Comparison of ENCODE assay signal across 7 cellular contexts in genomic region chr6:28104392-28105250, GRCh38. TPM values are rescaled to one million over a fixed set of nuclear protein-coding genes. Genes with fewer than 3 reads are reported as not detected.
DNase-seq lines count a peak whose midpoint lies in the region; ATAC-seq, FAIRE-seq and TF ChIP-seq lines count a peak whose summit lies in the region.

No MANE protein-coding gene starts in this region.

- H3K4me3 ChIP-seq in GM12878 (peak overlapping the region; percentile 71), iPS DF 6.9 (ENCODE audit: low read length) (peak overlapping the region; percentile 79), sigmoid colon (peak overlapping the region; percentile 66 to 80 (median 69))

- SMC1A ChIA-PET in GM12878 (lab: Charles Lee; ENCODE audit: uncharacterized antibody, unreplicated experiment): interaction anchor here (1.1 to 2.1 kb wide), 4 partner anchors 12 to 251 kb away, joined by 3 to 7 read pairs (median 4); partner anchors contain the start of gene ZSCAN16

- H3K9ac ChIP-seq in GM12878 (ENCODE audit: control insufficient read depth, insufficient read depth, low read length): peak overlapping the region; percentile 65

- peak; percentile 98 for TF ChIP-seq POLR2A in GM12878 (IDR thresholded peaks at IDR 0.05; ENCODE audit: low read depth, low read length)
- TF ChIP-seq POLR2A in sigmoid colon (IDR thresholded peaks at IDR 0.05): peak; percentile 37 to 63

- TF ChIP-seq CTCF in GM12878 (IDR thresholded peaks at IDR 0.05 in 2 of 3, conservative IDR thresholded peaks at IDR 0.05 in 1 of 3; ENCODE audit: control insufficient read depth in 2 of 3, extremely low read depth in 1 of 3, insufficient read depth in 1 of 3, low read depth in 3 of 3, low read length in 3 of 3): peak; percentile 47 to 80 (median 58)
- TF ChIP-seq CTCF in sigmoid colon (IDR thresholded peaks at IDR 0.05): peak; percentile 30 to 85 (median 72)

- in situ Hi-C loops in GM12878 (cut with MboI): no loop called here

- H3K9me3 ChIP-seq in GM12878 (replicated peaks; ENCODE audit: control insufficient read depth, insufficient read depth, low read length): no peaks in the 10 kb centered on the region
- H3K9me3 ChIP-seq in iPS DF 6.9 (ENCODE audit: control insufficient read depth, insufficient read depth, low read length): no peaks in the 10 kb centered on the region
- no peaks in the 10 kb centered on the region for H3K9me3 ChIP-seq in sigmoid colon

- under 1% methylated on average over 53 of the region's 54 CpGs for WGBS in GM12878 (ENCODE audit: insufficient coverage, insufficient replicate concordance, low lambda C conversion rate, missing lambda C conversion rate)
- no CpG with 5 or more reads among the region's 54 CpGs for WGBS in iPS DF 6.9 (ENCODE audit: insufficient coverage, insufficient read length)
- 1% methylated on average over 54 of the region's 54 CpGs for WGBS in sigmoid colon, 2 donors

- no peaks in the 10 kb centered on the region; the same call in 1 of the 2 replicates for H3K79me2 ChIP-seq in GM12878 (ENCODE audit: control insufficient read depth, insufficient read depth, low read length)

- H3K4me1 ChIP-seq in GM12878 (ENCODE audit: control insufficient read depth, insufficient read depth, low read length) (no peaks in the 10 kb centered on the region), iPS DF 6.9 (ENCODE audit: control insufficient read depth, insufficient read depth, low read length) (no peaks in the 10 kb centered on the region), sigmoid colon (peaks cover 0 to 5% (median 2%) of the 10 kb centered on the region in 4 donors)

- H3K4me2 ChIP-seq in GM12878 (ENCODE audit: control insufficient read depth, insufficient read depth): peak overlapping the region; percentile 94

- H3K27me3 ChIP-seq in GM12878 (replicated peaks in 1 of 2; ENCODE audit: control insufficient read depth in 2 of 2, insufficient read depth in 2 of 2, low read length in 1 of 2) (no peaks in the 10 kb centered on the region), iPS DF 6.9 (ENCODE audit: control insufficient read depth, insufficient read depth, low read length) (no peaks in the 10 kb centered on the region), sigmoid colon (no peaks in the 10 kb centered on the region)

- H3K36me3 ChIP-seq in GM12878 (ENCODE audit: control insufficient read depth in 2 of 2, insufficient read depth in 2 of 2, low read length in 1 of 2) (no peaks in the 10 kb centered on the region), iPS DF 6.9 (ENCODE audit: control insufficient read depth, insufficient read depth, low read length) (no peaks in the 10 kb centered on the region), sigmoid colon (no peaks in the 10 kb centered on the region)

- peak; percentile 47 for FAIRE-seq in GM12878 (lab: Jason Lieb, UNC)

- TF ChIP-seq RAD21 in GM12878 (IDR thresholded peaks at IDR 0.05; ENCODE audit: insufficient read depth, low read depth, low read length): 0 out of 2 replicates have a peak, but pooled peaks have one; percentile 28

- POLR2A ChIA-PET in GM12878 (lab: Charles Lee): interaction anchor here (0.8 to 1.8 kb wide), 8 partner anchors 19 to 209 kb away, joined by 3 to 6 read pairs (median 3); no protein-coding TSS in a partner anchor

- H2AFZ ChIP-seq in GM12878 (ENCODE audit: control insufficient read depth, low read depth, low read length): peak overlapping the region; percentile 76

- DNase-seq in NCI-H187 treated with DMSO at 0.1 percent for 48 hours (lab: John Stamatoyannopoulos, UW): peak; percentile 44
- peak; percentile 55 for DNase-seq in T1000 (lab: John Stamatoyannopoulos, UW)
- peak; percentile 60 for DNase-seq in GM12878 (ENCODE audit: low read depth, low spot score)
- DNase-seq in iPS DF 6.9 (ENCODE audit: low read depth, low spot score): peak; percentile 77
- peak; percentile 88 for DNase-seq in sigmoid colon

- H4K20me1 ChIP-seq in GM12878 (ENCODE audit: control insufficient read depth, insufficient read depth): no peaks in the 10 kb centered on the region

- BruUV-seq in GM12878 (replicated peaks; lab: Mats Ljungman, UMichigan): no TSS peak

- intact Hi-C loops in GM12878 (cut with micrococcal nuclease; ENCODE audit: unreplicated experiment): loop anchor here (2.0 kb wide), 1 partner anchor 24 kb away; the partner anchor contains the start of gene ZNF165
- intact Hi-C loops in sigmoid colon (cut with DNase I): loop anchor here (2.0 kb wide), 2 partner anchors 24 to 32 kb away; partner anchors contain the start of gene ZNF165

- peak; percentile 99 for ATAC-seq in GM18502 (IDR thresholded peaks at IDR 0.05; ENCODE audit: poor library complexity, unreplicated experiment)
- ATAC-seq in HG02885 (IDR thresholded peaks at IDR 0.05; ENCODE audit: poor library complexity, unreplicated experiment): peak; percentile 99
- ATAC-seq in GM12878: peak; percentile 99

- CTCF ChIA-PET in GM12878 (lab: Yijun Ruan, JAX): interaction anchor here (0.6 to 2.2 kb wide), 10 partner anchors 8 to 251 kb away, joined by 3 to 11 read pairs (median 4); partner anchors contain the start of genes ZSCAN16 and ZSCAN26

- H3K27ac ChIP-seq in GM12878 (ENCODE audit: control insufficient read depth, insufficient read depth) (peak overlapping the region; percentile 72), iPS DF 6.9 (ENCODE audit: low read length) (no peak overlapping the region), sigmoid colon (peak overlapping the region; percentile 84 to 89 (median 85))

- RAD21 ChIA-PET in GM12878 (lab: Charles Lee; ENCODE audit: unreplicated experiment): interaction anchor here (0.6 to 2.7 kb wide), 9 partner anchors 20 to 252 kb away, joined by 3 to 14 read pairs (median 5); partner anchors contain the start of genes OR2B2 and ZSCAN16

- 0 out of 4 replicates have a peak, but pooled peaks of 1 of the 2 experiments have one; percentile 18 for TF ChIP-seq EP300 in GM12878 (IDR thresholded peaks at IDR 0.05; ENCODE audit: borderline replicate concordance in 1 of 2, control insufficient read depth in 1 of 2, low read depth in 2 of 2, low read length in 2 of 2)
- no peak for TF ChIP-seq EP300 in sigmoid colon (IDR thresholded peaks at IDR 0.05)

RNA-seq across cellular contexts. Expression of gene ZSCAN16, which starts 19.8 kb away (rescaled TPM):
- 3.0 and 5.8 TPM in 2 replicates for total RNA-seq in GM12878 (2013; cell fraction: nucleolus; rRNA removed)
- total RNA-seq in GM12878 (2014; rRNA removed) (6.1 and 9.5 TPM in 2 replicates), GM12878 (2014; rRNA removed; fragmentation: Illumina TruSeq; extraction: Trizol) (10.7 and 11.2 TPM in 2 replicates), GM12878 (2021) (6.6 and 7.1 TPM in 2 replicates), sigmoid colon (1 to 10 TPM; 1.4 to 7.5 (median 6.8) TPM)
- 3.4 TPM for polyA plus RNA-seq in GM12878 (2011; ENCODE audit: low read depth)
- polyA plus RNA-seq in GM12878 (2011; rRNA removed) (4.6 and 5.2 TPM in 2 replicates), GM12878 (2014; fragmentation: Illumina TruSeq; extraction: Trizol) (10.1 and 12.7 TPM in 2 replicates), GM12878 (2014; fragmentation: Nextera tagmentation; extraction: Ambion mirVana) (10 to 100 TPM; 10.5 to 13.8 TPM), GM12878 (2014; rRNA removed) (8.3 and 10.1 TPM in 2 replicates), GM12878 (2016; fragmentation: Nextera tagmentation; extraction: Ambion mirVana) (10 to 100 TPM; 10.7 to 11.2 TPM), sigmoid colon (1 to 10 TPM; 7.8 to 8.3 (median 8.1) TPM)
- polyA plus RNA-seq in GM12878 (2011; cell fraction: cytosol; rRNA removed): 2.3 and 3.5 TPM in 2 replicates
- polyA plus RNA-seq in GM12878 (2011; cell fraction: nucleus; rRNA removed): 3.6 and 5.0 TPM in 2 replicates
- 5.1 and 5.3 TPM in 2 replicates for polyA plus RNA-seq in GM12878 (2012)
- polyA minus RNA-seq in GM12878 (2011; rRNA and poly(A)+ RNA removed): 4.3 and 5.2 TPM in 2 replicates
- 0.73 and 1.2 TPM in 2 replicates for polyA minus RNA-seq in GM12878 (2011; cell fraction: cytosol; rRNA and poly(A)+ RNA removed)
- polyA minus RNA-seq in GM12878 (2011; cell fraction: nucleus; rRNA and poly(A)+ RNA removed): 5.3 and 5.6 TPM in 2 replicates

RNA-seq across cellular contexts. Expression of gene ZNF165, which starts 24.3 kb away (rescaled TPM):
- 5.4 and 5.5 TPM in 2 replicates for total RNA-seq in GM12878 (2013; cell fraction: nucleolus; rRNA removed)
- total RNA-seq in GM12878 (2014; rRNA removed) (1.9 and 2.3 TPM in 2 replicates), GM12878 (2014; rRNA removed; fragmentation: Illumina TruSeq; extraction: Trizol) (3.2 and 3.3 TPM in 2 replicates), GM12878 (2021) (2.5 and 2.6 TPM in 2 replicates), sigmoid colon (1 to 10 TPM in 2 of 4 donors, under 1 TPM in 2; 0.28 to 1.8 (median 1.0) TPM)
- polyA plus RNA-seq in GM12878 (2011; ENCODE audit: low read depth): 1.5 TPM
- polyA plus RNA-seq in GM12878 (2011; rRNA removed) (1.1 and 1.5 TPM in 2 replicates), GM12878 (2014; fragmentation: Illumina TruSeq; extraction: Trizol) (2.1 and 2.8 TPM in 2 replicates), GM12878 (2014; fragmentation: Nextera tagmentation; extraction: Ambion mirVana) (1 to 10 TPM; 3.6 to 4.5 TPM), GM12878 (2014; rRNA removed) (1.4 and 1.7 TPM in 2 replicates), GM12878 (2016; fragmentation: Nextera tagmentation; extraction: Ambion mirVana) (1 to 10 TPM; 4.2 to 5.0 TPM), sigmoid colon (1 to 10 TPM; 3.0 to 4.1 (median 3.0) TPM)
- 0.69 and 0.72 TPM in 2 replicates for polyA plus RNA-seq in GM12878 (2011; cell fraction: cytosol; rRNA removed)
- polyA plus RNA-seq in GM12878 (2011; cell fraction: nucleus; rRNA removed): 0.83 and 0.97 TPM in 2 replicates
- 1.7 TPM in 2 replicates for polyA plus RNA-seq in GM12878 (2012)
- 1.2 and 2.4 TPM in 2 replicates for polyA minus RNA-seq in GM12878 (2011; rRNA and poly(A)+ RNA removed)
- 0.42 and 0.67 TPM in 2 replicates for polyA minus RNA-seq in GM12878 (2011; cell fraction: cytosol; rRNA and poly(A)+ RNA removed)
- 1.7 and 2.1 TPM in 2 replicates for polyA minus RNA-seq in GM12878 (2011; cell fraction: nucleus; rRNA and poly(A)+ RNA removed)

RNA-seq across cellular contexts. Expression of gene ZKSCAN8, which starts 37.1 kb away (rescaled TPM):
- total RNA-seq in GM12878 (2013; cell fraction: nucleolus; rRNA removed): 64.1 and 65.1 TPM in 2 replicates
- total RNA-seq in GM12878 (2014; rRNA removed) (8.5 and 10.1 TPM in 2 replicates), GM12878 (2014; rRNA removed; fragmentation: Illumina TruSeq; extraction: Trizol) (10.8 and 10.9 TPM in 2 replicates), GM12878 (2021) (13.2 and 16.1 TPM in 2 replicates), sigmoid colon (10 to 100 TPM; 20.7 to 24.9 (median 22.6) TPM)
- 6.2 TPM for polyA plus RNA-seq in GM12878 (2011; ENCODE audit: low read depth)
- polyA plus RNA-seq in GM12878 (2011; rRNA removed) (11.5 and 12.1 TPM in 2 replicates), GM12878 (2014; fragmentation: Illumina TruSeq; extraction: Trizol) (17.9 and 23.2 TPM in 2 replicates), GM12878 (2014; fragmentation: Nextera tagmentation; extraction: Ambion mirVana) (1 to 10 TPM; 1.0 to 1.5 TPM), GM12878 (2014; rRNA removed) (8.3 and 9.0 TPM in 2 replicates), GM12878 (2016; fragmentation: Nextera tagmentation; extraction: Ambion mirVana) (1 to 10 TPM; 5.6 to 5.8 TPM), sigmoid colon (1 to 10 TPM; 1.6 to 4.7 (median 1.8) TPM)
- 6.7 and 11.2 TPM in 2 replicates for polyA plus RNA-seq in GM12878 (2011; cell fraction: cytosol; rRNA removed)
- polyA plus RNA-seq in GM12878 (2011; cell fraction: nucleus; rRNA removed): 33.7 and 34.6 TPM in 2 replicates
- polyA plus RNA-seq in GM12878 (2012): 8.7 and 8.9 TPM in 2 replicates
- polyA minus RNA-seq in GM12878 (2011; rRNA and poly(A)+ RNA removed): 16.6 and 21.7 TPM in 2 replicates
- 6.4 and 9.0 TPM in 2 replicates for polyA minus RNA-seq in GM12878 (2011; cell fraction: cytosol; rRNA and poly(A)+ RNA removed)
- 14.3 and 16.2 TPM in 2 replicates for polyA minus RNA-seq in GM12878 (2011; cell fraction: nucleus; rRNA and poly(A)+ RNA removed)
